In the genomic region with DNA sequence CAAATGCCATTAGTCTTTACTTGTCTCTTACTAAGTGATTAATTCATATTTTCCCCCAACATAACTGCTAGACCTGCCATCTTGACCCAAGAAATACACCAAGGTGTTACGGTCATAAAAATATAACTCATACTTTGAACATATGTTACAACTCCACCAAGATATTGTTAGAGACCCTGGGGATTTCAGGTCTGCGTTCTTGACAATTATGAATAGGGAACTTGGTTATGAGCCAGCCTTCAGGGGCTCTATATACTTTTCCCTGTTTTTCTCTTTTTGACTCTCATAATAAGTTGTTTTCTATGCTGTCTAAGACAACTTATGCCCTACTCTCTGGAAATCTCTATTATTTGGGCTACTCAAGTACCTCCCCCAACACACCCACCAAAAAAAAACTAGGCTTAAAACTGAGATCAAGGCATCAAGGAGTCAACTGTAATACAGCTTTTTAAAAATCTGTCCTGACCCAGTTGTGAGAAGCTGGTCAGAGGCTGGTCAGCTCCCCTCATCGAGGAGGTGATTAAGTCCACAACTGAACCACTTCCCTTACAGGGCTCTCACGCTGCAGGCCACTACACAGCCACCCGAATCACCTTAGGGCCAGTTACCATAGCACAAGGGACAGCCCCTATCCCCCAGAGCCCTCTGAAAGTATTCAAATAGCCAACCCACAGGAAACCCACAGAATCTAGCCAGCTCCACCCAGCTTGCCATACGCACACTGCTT, we compare ENCODE assay signal across 10 cellular contexts. TPM values are rescaled to one million over a fixed set of nuclear protein-coding genes. Genes with fewer than 3 reads are reported as not detected.
DNase-seq lines count a peak whose midpoint lies in the region; ATAC-seq and TF ChIP-seq lines count a peak whose summit lies in the region.
"Had no signal": no experiment of that assay in that cellular context is flagged by ENCODE, and none has a peak within 500 bp of the region (broad histone marks: within the 10 kb centered on the region; RNA-seq: fewer than 3 reads in every experiment).

No MANE protein-coding gene starts in this region.

- 81% methylated on average over 6 of the region's 6 CpGs for WGBS in right cardiac atrium

- H3K27ac ChIP-seq in coronary artery: no peak overlapping the region
- no peak overlapping the region for H3K27ac ChIP-seq in right cardiac atrium (ENCODE audit: low read length)
- H3K27ac ChIP-seq: body of pancreas, tibial nerve had no signal

- H3K4me3 ChIP-seq in coronary artery (no peak overlapping the region), right cardiac atrium (ENCODE audit: low read length) (no peak overlapping the region)
- H3K4me3 ChIP-seq: body of pancreas, tibial nerve had no signal

- ATAC-seq in GM18873 (IDR thresholded peaks at IDR 0.05; ENCODE audit: low FRiP score, unreplicated experiment): peak; percentile 99
- ATAC-seq in GM21737 (IDR thresholded peaks at IDR 0.05; ENCODE audit: unreplicated experiment): peak; percentile 100
- ATAC-seq in HG03432 (IDR thresholded peaks at IDR 0.05; ENCODE audit: unreplicated experiment): peak; percentile 100
- peak; percentile 90 to 97 for ATAC-seq in naive B cell (ENCODE audit: low read depth in 2 of 2)
- ATAC-seq in right cardiac atrium: no peak
- ATAC-seq: body of pancreas had no signal

- no peaks in the 10 kb centered on the region for H3K4me1 ChIP-seq in right cardiac atrium (ENCODE audit: control insufficient read depth, insufficient read depth, low read length)
- H3K4me1 ChIP-seq: body of pancreas, tibial nerve had no signal

- no peak for TF ChIP-seq CTCF in coronary artery (IDR thresholded peaks at IDR 0.05)

- H3K4me3 Mint-ChIP-seq in naive B cell: peak overlapping the region in 7 of 8 donors; percentile 33 to 88 (median 69)

- peaks cover 2 to 22% (median 11%) of the 10 kb centered on the region in 7 donors for H3K9me3 Mint-ChIP-seq in naive B cell

- peaks cover 24 to 46% (median 26%) of the 10 kb centered on the region in 3 donors for H3K27me3 Mint-ChIP-seq in naive B cell

- peaks cover 0 to 10% of the 10 kb centered on the region in 2 donors for H3K36me3 Mint-ChIP-seq in naive B cell

- intact Hi-C loops in right cardiac atrium (cut with DNase I): no loop called here

- peak overlapping the region in 5 of 6 donors; percentile 22 to 89 (median 52) for H3K27ac Mint-ChIP-seq in naive B cell

- peaks cover 14 to 17% (median 15%) of the 10 kb centered on the region in 3 donors for H3K4me1 Mint-ChIP-seq in naive B cell

- no peaks in the 10 kb centered on the region for H3K27me3 ChIP-seq in right cardiac atrium (ENCODE audit: control insufficient read depth, insufficient read depth)
- H3K27me3 ChIP-seq: body of pancreas, tibial nerve had no signal

- peak; percentile 57 for DNase-seq in naive B cell
- no peak for DNase-seq in coronary artery (ENCODE audit: low spot score)
- no peak for DNase-seq in right cardiac atrium
- no peak for DNase-seq in islet precursor cell
- no peak for DNase-seq in amniotic stem cell (lab: John Stamatoyannopoulos, UW)
- DNase-seq: body of pancreas had no signal

- no peaks in the 10 kb centered on the region for H3K9me3 ChIP-seq in right cardiac atrium (ENCODE audit: control insufficient read depth, low read length)
- H3K9me3 ChIP-seq: body of pancreas, tibial nerve had no signal

RNA-seq across cellular contexts. Expression of a gene that starts 10.5 kb away (rescaled TPM):
- polyA plus RNA-seq in naive B cell (ENCODE audit: low read depth in 6 of 6): under 1 TPM in 1 of 6 donors, not detected in 5; 0.47 TPM
- total RNA-seq in right cardiac atrium: 1 to 10 TPM; 4.9 to 8.2 (median 7.3) TPM
- 1.6 TPM for polyA plus RNA-seq in right cardiac atrium

RNA-seq across cellular contexts. Expression of a gene that starts 46.1 kb away (rescaled TPM):
- polyA plus RNA-seq in naive B cell (ENCODE audit: low read depth in 6 of 6) (not detected), right cardiac atrium (7.9 TPM)
- total RNA-seq in right cardiac atrium: 10 to 100 TPM in 3 of 4 donors, 1 to 10 TPM in 1; 8.6 to 17.6 (median 13.4) TPM

Comparison
In these comparisons a context has a peak if more than half of its experiments do, and no peak if none do; other contexts are left out.
1. ATAC-seq: peak in GM18873 (single experiment), GM21737 (single experiment), HG03432 (single experiment) and naive B cell (2 of 2); none in right cardiac atrium (0 of 2).